In genomic region chr14:68792022-68792829, GRCh38 we compare ENCODE assay signal across 8 cellular contexts. TPM values are rescaled to one million over a fixed set of nuclear protein-coding genes. Genes with fewer than 3 reads are reported as not detected.
A peak's percentile ranks its signal among the peaks of the same experiment; 100 is the strongest.
DNase-seq lines count a peak whose midpoint lies in the region; ATAC-seq, FAIRE-seq and TF ChIP-seq lines count a peak whose summit lies in the region.

No MANE protein-coding gene starts in this region.

- no peaks in the 10 kb centered on the region for H3K9me3 ChIP-seq in Peyer's patch
- no peaks in the 10 kb centered on the region for H3K9me3 ChIP-seq in duodenal mucosa (ENCODE audit: control insufficient read depth in 1 of 2, low read length in 2 of 2)

- DNase-seq in Peyer's patch, result peak; percentile 18 to 68 (median 59)
- peak; percentile 39 for DNase-seq in myocyte (ENCODE audit: low read depth)
- DNase-seq in GF-D8 (lab: John Stamatoyannopoulos, UW), result no peak
- no peak for DNase-seq in GM19240 (ENCODE audit: insufficient read length, low spot score)
- DNase-seq in urothelium cell line (ENCODE audit: low spot score), result no peak

- TF ChIP-seq POLR2A in Peyer's patch (IDR thresholded peaks at IDR 0.05), result no peak

- peak overlapping the region; percentile 99 to 100 for H3K9ac ChIP-seq in duodenal mucosa (ENCODE audit: low read depth in 1 of 2, low read length in 2 of 2)

- no peak for ATAC-seq in GM19467 (IDR thresholded peaks at IDR 0.05; ENCODE audit: unreplicated experiment)

- H3K27ac ChIP-seq in Peyer's patch, result peak overlapping the region; percentile 95 to 100 (median 100)
- peak overlapping the region; percentile 88 for H3K27ac ChIP-seq in duodenal mucosa (ENCODE audit: low read depth, low read length)

- peaks cover 0 to 20% (median 11%) of the 10 kb centered on the region in 4 donors for H3K4me1 ChIP-seq in Peyer's patch
- peaks cover 12 to 27% of the 10 kb centered on the region in 2 donors for H3K4me1 ChIP-seq in duodenal mucosa (ENCODE audit: control insufficient read depth in 1 of 2, insufficient read depth in 2 of 2, low read length in 2 of 2)

- H3K36me3 ChIP-seq in Peyer's patch, result peaks cover 0 to 28% (median 3%) of the 10 kb centered on the region in 3 donors
- peaks cover 23 to 25% of the 10 kb centered on the region in 2 donors for H3K36me3 ChIP-seq in duodenal mucosa (ENCODE audit: control insufficient read depth in 1 of 2, insufficient read depth in 2 of 2, low read length in 2 of 2)

- TF ChIP-seq CTCF in GM12875 (IDR thresholded peaks at IDR 0.05; ENCODE audit: borderline replicate concordance, insufficient read depth, low read depth, low read length) (no peak), Peyer's patch (IDR thresholded peaks at IDR 0.05) (no peak)

- FAIRE-seq in urothelium cell line (lab: Jason Lieb, UNC), result no peak

- H3K4me3 ChIP-seq in GM12875 (ENCODE audit: low read depth, low read length) (peak overlapping the region; percentile 88), Peyer's patch (peak overlapping the region; percentile 74 to 96 (median 84)), duodenal mucosa (ENCODE audit: low read depth in 1 of 2, low read length in 2 of 2) (peak overlapping the region; percentile 97 to 99)

- H3K27me3 ChIP-seq in Peyer's patch (no peaks in the 10 kb centered on the region), duodenal mucosa (ENCODE audit: control insufficient read depth in 1 of 2, insufficient read depth in 2 of 2, low read length in 2 of 2) (no peaks in the 10 kb centered on the region)

RNA-seq across cellular contexts. Expression of gene ZFP36L1, which starts 0.6 kb away (rescaled TPM):
- total RNA-seq in Peyer's patch (100 to 1,000 TPM in 3 of 4 donors, 10 to 100 TPM in 1; 78.8 to 321 (median 195) TPM), myocyte (194 and 260 TPM in 2 replicates)
- polyA plus RNA-seq in myocyte (2012), result 234 TPM

Comparison
In these comparisons a context has a peak if more than half of its experiments do, and no peak if none do; other contexts are left out.
1. DNase-seq: peak in Peyer's patch (3 of 3) and myocyte (single experiment); none in GF-D8 (single experiment), GM19240 (single experiment) and urothelium cell line (single experiment).
2. Peak in every context shown above with its lines, with median percentiles within 50 percentile points of each other: H3K4me3 ChIP-seq.